ENCODE assay signal across 22 cellular contexts in genomic region chr3:51715231-51716058, GRCh38. TPM values are rescaled to one million over a fixed set of nuclear protein-coding genes. Genes with fewer than 3 reads are reported as not detected.
DNase-seq lines count a peak whose midpoint lies in the region; ATAC-seq and TF ChIP-seq lines count a peak whose summit lies in the region.
"Had no signal": no experiment of that assay in that cellular context is flagged by ENCODE, and none has a peak within 500 bp of the region (broad histone marks: within the 10 kb centered on the region; RNA-seq: fewer than 3 reads in every experiment).

No MANE protein-coding gene starts in this region.

- no peaks in the 10 kb centered on the region for H3K79me2 ChIP-seq in mesendoderm (ENCODE audit: control insufficient read depth, insufficient read depth, low read length)

- no peak overlapping the region for H3K4me2 ChIP-seq in mesendoderm (ENCODE audit: low read length)

- no CpG with 5 or more reads among the region's 42 CpGs for WGBS in mesendoderm (ENCODE audit: extremely low coverage, insufficient coverage, low lambda C conversion rate)

- H3K4me1 Mint-ChIP-seq in WTC11 = peaks cover 12% of the 10 kb centered on the region

- no peak overlapping the region for H3K4me3 ChIP-seq in mesendoderm (ENCODE audit: low read length)
- H3K4me3 ChIP-seq: ascending aorta, esophagus muscularis mucosa, gastroesophageal sphincter, psoas muscle, skin epidermis, tibial artery had no signal

- no peak for ATAC-seq in WTC11
- ATAC-seq in GM18867 (IDR thresholded peaks at IDR 0.05; ENCODE audit: unreplicated experiment) = no peak
- no peak for ATAC-seq in GM18511 (IDR thresholded peaks at IDR 0.05; ENCODE audit: unreplicated experiment)
- ATAC-seq: activated CD8-positive, alpha-beta T cell treated with anti-CD3 and anti-CD28 coated beads for 36 hours; activated naive CD4-positive, alpha-beta T cell treated with anti-CD3 and anti-CD28 coated beads, Interleukin-2, amount 50 U/mL, for 72 hours; gastroesophageal sphincter; psoas muscle; stimulated activated naive CD8-positive, alpha-beta T cell treated with anti-CD3 and anti-CD28 coated beads, Interleukin-15, Interleukin-2, amounts not matched to agents 100 U/mL and 50 U/mL, for 24 hours had no signal

- H3K18ac ChIP-seq in mesendoderm (ENCODE audit: low read length) = no peak overlapping the region

- H3K36me3 ChIP-seq in mesendoderm (ENCODE audit: control insufficient read depth, insufficient read depth, low read length) = no peaks in the 10 kb centered on the region
- H3K36me3 ChIP-seq: ascending aorta, esophagus muscularis mucosa, gastroesophageal sphincter, tibial artery had no signal

- no peaks in the 10 kb centered on the region for H3K4me1 ChIP-seq in mesendoderm (ENCODE audit: control insufficient read depth, low read depth, low read length)
- H3K4me1 ChIP-seq: ascending aorta, esophagus muscularis mucosa, gastroesophageal sphincter, psoas muscle, tibial artery had no signal

- POLR2A ChIA-PET in WTC11 (lab: Charles Lee) = no interaction called here

- no peak for TF ChIP-seq CTCF in WTC11 (IDR thresholded peaks at IDR 0.05)

- no peaks in the 10 kb centered on the region for H3K27me3 ChIP-seq in mesendoderm (ENCODE audit: insufficient read depth, low read length, poor library complexity)
- H3K27me3 ChIP-seq: ascending aorta had no signal

- no peak overlapping the region for H4K8ac ChIP-seq in mesendoderm (ENCODE audit: low read depth, low read length)

- H2BK15ac ChIP-seq in mesendoderm (replicated peaks; ENCODE audit: low read depth) = no peak overlapping the region

- H3K56ac ChIP-seq in mesendoderm (ENCODE audit: low read length) = no peak overlapping the region

- H4K5ac ChIP-seq in mesendoderm (ENCODE audit: low read length) = no peak overlapping the region

- no peak overlapping the region for H2BK120ac ChIP-seq in mesendoderm (ENCODE audit: low read depth, low read length)

- peaks cover 3% of the 10 kb centered on the region; the same call in 1 of the 2 replicates for H3K27me3 Mint-ChIP-seq in WTC11 (ENCODE audit: low read depth)
- H3K27me3 Mint-ChIP-seq: activated CD8-positive, alpha-beta T cell treated with anti-CD3 and anti-CD28 coated beads for 36 hours; central memory CD8-positive, alpha-beta T cell had no signal

- no peak overlapping the region for H3K4me3 Mint-ChIP-seq in WTC11
- H3K4me3 Mint-ChIP-seq: activated CD8-positive, alpha-beta T cell treated with anti-CD3 and anti-CD28 coated beads for 36 hours; central memory CD8-positive, alpha-beta T cell; HFFc6; neural crest cell had no signal

- no peaks in the 10 kb centered on the region for H3K79me1 ChIP-seq in mesendoderm (ENCODE audit: low read length)

- no peak overlapping the region for H3K27ac Mint-ChIP-seq in WTC11
- H3K27ac Mint-ChIP-seq: activated CD8-positive, alpha-beta T cell treated with anti-CD3 and anti-CD28 coated beads for 36 hours; activated naive CD4-positive, alpha-beta T cell treated with anti-CD3 and anti-CD28 coated beads, Interleukin-2, amount 50 U/mL, for 72 hours; HFFc6 had no signal

- H2AK5ac ChIP-seq in mesendoderm (ENCODE audit: low read length) = no peak overlapping the region

- DNase-seq in AG08396 (ENCODE audit: low spot score) (peak; percentile 4), D341Med (ENCODE audit: low spot score) (peak; percentile 21), WTC11 (ENCODE audit: low spot score) (peak; percentile 8), mesendoderm (no peak), posterior vena cava (ENCODE audit: low spot score) (no peak)
- DNase-seq: activated CD8-positive, alpha-beta T cell treated with anti-CD3 and anti-CD28 coated beads for 36 hours; HFFc6; NCI-H1436; OCI-M1; psoas muscle; stimulated activated CD4-positive, alpha-beta T cell treated with anti-CD3 and anti-CD28 coated beads, Interleukin-2, amount 100 ng/mL, for 48 hours; stimulated activated naive CD8-positive, alpha-beta T cell treated with anti-CD3 and anti-CD28 coated beads, Interleukin-15, Interleukin-2, amounts not matched to agents 100 U/mL and 50 U/mL, for 24 hours; tibial artery had no signal

- H3K9ac ChIP-seq in mesendoderm (ENCODE audit: low read length) = no peak overlapping the region

- CTCF ChIA-PET in WTC11 (lab: Charles Lee) = interaction anchor here (5.8 to 6.6 kb wide), 2 partner anchors 85 to 104 kb away, joined by 99 to 190 read pairs; no protein-coding TSS in a partner anchor

- H3K27ac ChIP-seq in mesendoderm (ENCODE audit: low read depth, low read length) = no peak overlapping the region
- H3K27ac ChIP-seq: ascending aorta, esophagus muscularis mucosa, gastroesophageal sphincter, psoas muscle, skin epidermis, tibial artery had no signal

- no peak overlapping the region for H2BK5ac ChIP-seq in mesendoderm (ENCODE audit: low read length)

- no peak overlapping the region for H3K4ac ChIP-seq in mesendoderm (ENCODE audit: low read depth, low read length)

- peak overlapping the region; percentile 50 for H3K23ac ChIP-seq in mesendoderm (ENCODE audit: low read length)

- H3K36me3 Mint-ChIP-seq in WTC11 = no peaks in the 10 kb centered on the region
- H3K36me3 Mint-ChIP-seq: activated naive CD4-positive, alpha-beta T cell treated with anti-CD3 and anti-CD28 coated beads, Interleukin-2, amount 50 U/mL, for 72 hours had no signal

- H3K9me3 Mint-ChIP-seq in WTC11 = no peaks in the 10 kb centered on the region
- H3K9me3 Mint-ChIP-seq: activated CD8-positive, alpha-beta T cell treated with anti-CD3 and anti-CD28 coated beads for 36 hours; activated naive CD4-positive, alpha-beta T cell treated with anti-CD3 and anti-CD28 coated beads, Interleukin-2, amount 50 U/mL, for 72 hours; central memory CD8-positive, alpha-beta T cell; HFFc6; neural crest cell had no signal

- intact Hi-C loops in posterior vena cava (cut with DNase I) = no loop called here

TF ChIP-seq in WTC11, 78 proteins besides CTCF, POLR2A, EP300 and RAD21:
- no peak for TF ChIP-seq ZNF232 (CRISPR knock-in tag; IDR thresholded peaks at IDR 0.05)
- TF ChIP-seq CREB1 (CRISPR knock-in tag; IDR thresholded peaks at IDR 0.05) = no peak
- no peak for TF ChIP-seq PRRX2 (CRISPR knock-in tag; IDR thresholded peaks at IDR 0.05)
- TF ChIP-seq E2F5 (CRISPR knock-in tag; IDR thresholded peaks at IDR 0.05) = no peak
- TF ChIP-seq ZNF416 (CRISPR knock-in tag; IDR thresholded peaks at IDR 0.05) = no peak
- no peak for TF ChIP-seq JAZF1 (CRISPR knock-in tag; IDR thresholded peaks at IDR 0.05)
- no peak for TF ChIP-seq GABPB1 (CRISPR knock-in tag; IDR thresholded peaks at IDR 0.05)
- TF ChIP-seq ATF6 (CRISPR knock-in tag; IDR thresholded peaks at IDR 0.05) = no peak
- TF ChIP-seq GRHL2 (CRISPR knock-in tag; IDR thresholded peaks at IDR 0.05; ENCODE audit: insufficient replicate concordance, severe bottlenecking) = no peak
- no peak for TF ChIP-seq FOXK1 (CRISPR knock-in tag; IDR thresholded peaks at IDR 0.05)
- TF ChIP-seq IRF1 (CRISPR knock-in tag; IDR thresholded peaks at IDR 0.05) = no peak
- no peak for TF ChIP-seq ZNF512 (CRISPR knock-in tag; IDR thresholded peaks at IDR 0.05; ENCODE audit: borderline replicate concordance)
- TF ChIP-seq RELA (CRISPR knock-in tag; IDR thresholded peaks at IDR 0.05; ENCODE audit: borderline replicate concordance) = no peak
TF ChIP-seq in WTC11: peak in this region for 0.

RNA-seq across cellular contexts. Expression of gene GRM2, which starts 8.6 kb away (rescaled TPM):
- total RNA-seq in WTC11 (2021) (2.8 to 4.1 TPM (median 3.7 TPM) in 3 replicates), posterior vena cava (under 1 TPM; 0.14 to 0.24 TPM)
- 2.7 TPM for polyA plus RNA-seq in mesendoderm (2013, experiment 1 of 2)
- polyA plus RNA-seq in mesendoderm (2013, experiment 2 of 2) = 2.4 TPM
- total RNA-seq: ascending aorta had no signal

RNA-seq across cellular contexts. Expression of gene TEX264, which starts 44.4 kb away (rescaled TPM):
- total RNA-seq in WTC11 (2021) (11.8 to 17.5 TPM (median 17.5 TPM) in 3 replicates), posterior vena cava (10 to 100 TPM; 17.8 to 24.8 TPM)
- polyA plus RNA-seq in mesendoderm (2013, experiment 1 of 2) = 7.8 TPM
- polyA plus RNA-seq in mesendoderm (2013, experiment 2 of 2) = 6.9 TPM

Comparison
In these comparisons a context has a peak if more than half of its experiments do, and no peak if none do; other contexts are left out.
1. DNase-seq: peak in AG08396 (single experiment), D341Med (single experiment) and WTC11 (single experiment); none in mesendoderm (single experiment) and posterior vena cava (single experiment).